ENCODE assay signal across 12 cellular contexts in genomic region chr22:40485813-40486610, GRCh38.
DNase-seq lines count a peak whose midpoint lies in the region; ATAC-seq and TF ChIP-seq lines count a peak whose summit lies in the region.
"Had no signal": no experiment of that assay in that cellular context is flagged by ENCODE, and none has a peak within 500 bp of the region (broad histone marks: within the 10 kb centered on the region; RNA-seq: fewer than 3 reads in every experiment).

No MANE protein-coding gene starts in this region.

- peaks cover 17% of the 10 kb centered on the region for H3K4me1 Mint-ChIP-seq in Calu3 (ENCODE audit: low read depth, unreplicated experiment)
- peaks cover 36 to 42% (median 38%) of the 10 kb centered on the region in 3 donors for H3K4me1 Mint-ChIP-seq in T-cell

- peak overlapping the region; percentile 1 for H3K9ac ChIP-seq in SK-N-MC (ENCODE audit: insufficient read length)
- no peak overlapping the region for H3K9ac ChIP-seq in fibroblast of lung (ENCODE audit: insufficient read depth, low read length)

- no TSS peak for BruUV-seq in Calu3 (replicated peaks; lab: Mats Ljungman, UMichigan)

- CTCF ChIA-PET in Calu3 (lab: Charles Lee) = no interaction called here
- CTCF ChIA-PET in T-cell (lab: Charles Lee) = interaction anchor here (0.8 to 4.7 kb wide), 6 partner anchors 8 to 50 kb away, joined by 3 to 46 read pairs (median 4); no protein-coding TSS in a partner anchor

- H3K27ac ChIP-seq in SK-N-MC (peak overlapping the region; percentile 84), fibroblast of lung (ENCODE audit: insufficient read depth, low read length) (no peak overlapping the region)
- H3K27ac ChIP-seq: cardiac muscle cell had no signal

- H4K20me1 ChIP-seq in fibroblast of lung (ENCODE audit: control insufficient read depth, extremely low read depth, insufficient read depth, low read length) = no peaks in the 10 kb centered on the region

- intact Hi-C loops in Calu3 (cut with micrococcal nuclease; ENCODE audit: unreplicated experiment) = loop anchor here (2.0 kb wide), 1 partner anchor 49 kb away; no protein-coding TSS in a partner anchor

- H3K9me3 Mint-ChIP-seq in Calu3 (ENCODE audit: low read depth, unreplicated experiment) = no peaks in the 10 kb centered on the region
- H3K9me3 Mint-ChIP-seq in T-cell = no peaks in the 10 kb centered on the region

- peak overlapping the region; percentile 46 for H3K4me2 ChIP-seq in fibroblast of lung (ENCODE audit: extremely low read depth, insufficient read depth, low read length)

- no peaks in the 10 kb centered on the region for H3K27me3 ChIP-seq in fibroblast of lung (ENCODE audit: control insufficient read depth, insufficient read depth, low read length)
- H3K27me3 ChIP-seq: cardiac muscle cell had no signal

- peak overlapping the region; percentile 29 for H3K4me3 ChIP-seq in SK-N-MC
- no peak overlapping the region for H3K4me3 ChIP-seq in fibroblast of lung (replicated peaks in 1 of 4; ENCODE audit: control extremely low read depth in 1 of 4, insufficient read depth in 1 of 4, low read depth in 3 of 4, low read length in 4 of 4)
- H3K4me3 ChIP-seq: cardiac muscle cell had no signal

- H3K9me3 ChIP-seq in SK-N-MC (ENCODE audit: low read depth, low read length) (no peaks in the 10 kb centered on the region), fibroblast of lung (ENCODE audit: control insufficient read depth, insufficient read depth, low read depth, low read length) (no peaks in the 10 kb centered on the region)

- peaks cover 18% of the 10 kb centered on the region for H3K4me1 ChIP-seq in fibroblast of lung (ENCODE audit: control insufficient read depth, extremely low read depth, insufficient read depth, low read length)

- no peaks in the 10 kb centered on the region for H3K36me3 ChIP-seq in SK-N-MC (ENCODE audit: insufficient read depth, low read length)
- H3K36me3 ChIP-seq in fibroblast of lung (ENCODE audit: control insufficient read depth, insufficient read depth, low read length) = no peaks in the 10 kb centered on the region
- H3K36me3 ChIP-seq: cardiac muscle cell had no signal

- H3K79me2 ChIP-seq in fibroblast of lung (ENCODE audit: control insufficient read depth, insufficient read depth, low read length) = peaks cover 5% of the 10 kb centered on the region

- no peak for ATAC-seq in T-cell (replicated peaks in 1 of 4)

- H3K4me3 Mint-ChIP-seq in Calu3 (ENCODE audit: low read depth, unreplicated experiment) (no peak overlapping the region), T-cell (peak overlapping the region in 1 of 3 donors; percentile 40)

- no peak overlapping the region for H2AFZ ChIP-seq in fibroblast of lung (ENCODE audit: low read length)

- POLR2A ChIA-PET in T-cell (lab: Charles Lee) = interaction anchor here (0.5 to 0.6 kb wide), 3 partner anchors 20 to 1182 kb away, joined by 3 to 6 read pairs (median 4); no protein-coding TSS in a partner anchor

- no peak for TF ChIP-seq CTCF in fibroblast of lung (conservative IDR thresholded peaks at IDR 0.05 in 1 of 2, IDR thresholded peaks at IDR 0.05 in 1 of 2; ENCODE audit: low read depth in 1 of 2, low read length in 2 of 2)
- no peak for TF ChIP-seq CTCF in Calu3 (IDR thresholded peaks at IDR 0.05; ENCODE audit: unreplicated experiment)

- H3K27ac Mint-ChIP-seq in Calu3 (ENCODE audit: unreplicated experiment) (no peak overlapping the region), T-cell (peak overlapping the region in 1 of 2 donors; percentile 16)

- H3K27me3 Mint-ChIP-seq in Calu3 (ENCODE audit: unreplicated experiment) (no peaks in the 10 kb centered on the region), T-cell (no peaks in the 10 kb centered on the region)

- DNase-seq in GM03348 (ENCODE audit: low spot score) = peak; percentile 29
- no peak for DNase-seq in SK-N-MC (ENCODE audit: low read depth, low spot score)
- DNase-seq in fibroblast of lung (ENCODE audit: low read depth in 2 of 2) = peak; percentile 48 to 83
- peak; percentile 57 for DNase-seq in renal cortical epithelial cell (ENCODE audit: low read depth)
- no peak for DNase-seq in Calu3
- no peak for DNase-seq in T-cell
- no peak for DNase-seq in Kasumi-1 (lab: John Stamatoyannopoulos, UW)
- DNase-seq: activated CD8-positive, alpha-beta memory T cell treated with anti-CD3 and anti-CD28 coated beads, Interleukin-2, amount 50 U/mL, for 4 hours; DMS79 treated with DMSO at 0.1 percent for 48 hours; NCI-H1105 treated with DMSO at 0.1 percent for 48 hours; small intestine had no signal

- peaks cover 12% of the 10 kb centered on the region for H3K36me3 Mint-ChIP-seq in Calu3 (ENCODE audit: insufficient read depth, unreplicated experiment)
- peaks cover 27% of the 10 kb centered on the region for H3K36me3 Mint-ChIP-seq in T-cell

Comparison
In these comparisons a context has a peak if more than half of its experiments do, and no peak if none do; other contexts are left out.
1. DNase-seq: peak in GM03348 (single experiment), fibroblast of lung (2 of 2) and renal cortical epithelial cell (single experiment); none in SK-N-MC (single experiment), Calu3 (single experiment), T-cell (0 of 34) and Kasumi-1 (0 of 2).